In the genomic region with DNA sequence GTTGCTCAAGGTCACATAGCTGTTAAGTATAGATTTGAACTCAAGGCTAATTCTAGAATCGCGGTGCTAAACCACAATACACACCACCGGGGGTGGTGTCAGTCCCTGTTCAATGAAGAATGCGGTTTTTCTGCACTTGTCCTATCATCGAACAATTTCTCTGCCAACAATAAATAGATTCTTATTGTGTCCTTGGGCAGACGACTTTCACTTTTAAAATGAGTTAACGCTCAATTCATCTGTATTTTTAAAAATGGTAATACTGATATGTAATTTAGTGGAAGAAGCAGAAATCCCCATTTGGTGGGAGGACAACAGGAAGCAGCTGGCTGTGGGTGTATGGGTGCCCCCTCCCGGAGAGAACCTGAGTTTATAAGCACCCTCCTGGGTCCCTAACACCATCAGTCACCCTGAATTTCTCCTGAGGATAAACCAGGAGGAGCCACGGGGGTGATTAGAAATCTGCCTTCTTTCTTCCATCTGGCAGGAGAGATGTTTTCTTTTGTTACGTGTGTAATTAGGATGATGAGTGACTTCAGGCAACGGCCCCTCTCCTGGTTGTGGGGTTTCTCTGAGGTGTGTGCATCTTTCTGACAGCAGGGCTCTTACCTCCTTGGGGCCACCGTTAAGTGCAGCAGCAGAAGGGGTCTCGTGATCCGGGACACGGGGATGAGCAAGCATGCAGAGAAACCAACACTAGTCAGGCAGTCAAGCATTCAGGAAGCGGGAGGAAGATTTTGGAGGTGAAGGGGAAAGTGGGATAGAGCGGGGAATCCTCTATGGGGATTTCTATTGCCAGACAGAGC, we compare ENCODE assay signal across 13 cellular contexts.
DNase-seq lines count a peak whose midpoint lies in the region; ATAC-seq and TF ChIP-seq lines count a peak whose summit lies in the region.
"Had no signal": no experiment of that assay in that cellular context is flagged by ENCODE, and none has a peak within 500 bp of the region (broad histone marks: within the 10 kb centered on the region; RNA-seq: fewer than 3 reads in every experiment).

No MANE protein-coding gene starts in this region.

- peaks cover 10% of the 10 kb centered on the region for H3K36me3 Mint-ChIP-seq in activated CD4-positive, alpha-beta memory T cell treated with anti-CD3 and anti-CD28 coated beads for 36 hours
- peaks cover 56% of the 10 kb centered on the region for H3K36me3 Mint-ChIP-seq in activated CD4-positive, alpha-beta memory T cell treated with anti-CD3 and anti-CD28 coated beads, Interleukin-2, amount 10 ng/mL, durations not matched to agents 7 days and 5 days (ENCODE audit: low read depth)
- no peaks in the 10 kb centered on the region for H3K36me3 Mint-ChIP-seq in stimulated activated memory B cell treated with anti-CD40 and anti-IgM and Interleukin-4, amounts not matched to agents 10 μg/mL and 1 μg/mL and 100 μg/mL, for 72 hours

- 0 out of 2 replicates have a peak overlapping the region, but pooled peaks have one; percentile 13 for H3K9ac ChIP-seq in OCI-LY3 (ENCODE audit: low read length)
- H3K9ac ChIP-seq: parathyroid adenoma had no signal

- 0 out of 2 replicates have a peak, but pooled peaks cover 3% of the 10 kb centered on the region for H3K27me3 ChIP-seq in OCI-LY3 (ENCODE audit: low read depth, low read length)
- H3K27me3 ChIP-seq: cardiac muscle cell had no signal

- ATAC-seq in HG02610 (IDR thresholded peaks at IDR 0.05; ENCODE audit: unreplicated experiment) (peak; percentile 72), GM19035 (IDR thresholded peaks at IDR 0.05; ENCODE audit: unreplicated experiment) (no peak)
- peak; percentile 62 for ATAC-seq in stimulated activated memory B cell treated with anti-CD40 and anti-IgM and Interleukin-4, amounts not matched to agents 10 μg/mL and 1 μg/mL and 100 μg/mL, for 72 hours
- ATAC-seq: K562 had no signal

- H3K79me2 ChIP-seq in OCI-LY3 (ENCODE audit: low read length): no peaks in the 10 kb centered on the region; the same call in 1 of the 2 replicates
- H3K79me2 ChIP-seq: parathyroid adenoma had no signal

- H4K20me1 ChIP-seq in OCI-LY3 (ENCODE audit: insufficient read depth, low read length): no peaks in the 10 kb centered on the region

- H3K4me1 ChIP-seq in OCI-LY3 (ENCODE audit: low read length): peaks cover 24% of the 10 kb centered on the region
- H3K4me1 ChIP-seq: parathyroid adenoma had no signal

- CTCF ChIA-PET in activated CD4-positive, alpha-beta memory T cell treated with anti-CD3 and anti-CD28 coated beads for 36 hours (lab: Charles Lee): no interaction called here
- CTCF ChIA-PET in activated CD4-positive, alpha-beta memory T cell treated with anti-CD3 and anti-CD28 coated beads, Interleukin-2, amount 10 ng/mL, durations not matched to agents 7 days and 5 days (lab: Charles Lee): no interaction called here

- peak overlapping the region; percentile 67 for H3K4me3 ChIP-seq in OCI-LY3 (ENCODE audit: low read length)
- H3K4me3 ChIP-seq: cardiac muscle cell, K562 had no signal

- H3K27ac Mint-ChIP-seq in activated CD4-positive, alpha-beta memory T cell treated with anti-CD3 and anti-CD28 coated beads for 36 hours: no peak overlapping the region
- no peak overlapping the region for H3K27ac Mint-ChIP-seq in activated CD4-positive, alpha-beta memory T cell treated with anti-CD3 and anti-CD28 coated beads, Interleukin-2, amount 10 ng/mL, durations not matched to agents 7 days and 5 days
- H3K27ac Mint-ChIP-seq in stimulated activated memory B cell treated with anti-CD40 and anti-IgM and Interleukin-4, amounts not matched to agents 10 μg/mL and 1 μg/mL and 100 μg/mL, for 72 hours: peak overlapping the region; percentile 3

- no peaks in the 10 kb centered on the region for H3K9me3 ChIP-seq in OCI-LY3 (ENCODE audit: insufficient read depth, low read length)

- POLR2A ChIA-PET in activated CD4-positive, alpha-beta memory T cell treated with anti-CD3 and anti-CD28 coated beads for 36 hours (lab: Charles Lee): interaction anchor here (1.5 kb wide), 1 partner anchor 161 kb away, joined by 3 read pairs; no protein-coding TSS in a partner anchor
- POLR2A ChIA-PET in activated CD4-positive, alpha-beta memory T cell treated with anti-CD3 and anti-CD28 coated beads, Interleukin-2, amount 10 ng/mL, durations not matched to agents 7 days and 5 days (lab: Charles Lee): no interaction called here

- H3K27me3 Mint-ChIP-seq in activated CD4-positive, alpha-beta memory T cell treated with anti-CD3 and anti-CD28 coated beads for 36 hours: no peaks in the 10 kb centered on the region
- no peaks in the 10 kb centered on the region for H3K27me3 Mint-ChIP-seq in activated CD4-positive, alpha-beta memory T cell treated with anti-CD3 and anti-CD28 coated beads, Interleukin-2, amount 10 ng/mL, durations not matched to agents 7 days and 5 days
- peaks cover 49% of the 10 kb centered on the region for H3K27me3 Mint-ChIP-seq in stimulated activated memory B cell treated with anti-CD40 and anti-IgM and Interleukin-4, amounts not matched to agents 10 μg/mL and 1 μg/mL and 100 μg/mL, for 72 hours

- intact Hi-C loops in activated CD4-positive, alpha-beta memory T cell treated with anti-CD3 and anti-CD28 coated beads for 36 hours (cut with micrococcal nuclease): no loop called here

- DNase-seq in activated CD4-positive, alpha-beta memory T cell treated with anti-CD3 and anti-CD28 coated beads for 36 hours: peak; percentile 32
- DNase-seq in activated CD4-positive, alpha-beta memory T cell treated with anti-CD3 and anti-CD28 coated beads, Interleukin-2, amount 10 ng/mL, durations not matched to agents 7 days and 5 days: no peak
- no peak for DNase-seq in caudate nucleus (lab: John Stamatoyannopoulos, UW)
- no peak for DNase-seq in stimulated activated naive CD4-positive, alpha-beta T cell (lab: John Stamatoyannopoulos, UW)
- DNase-seq: activated CD8-positive, alpha-beta memory T cell treated with anti-CD3 and anti-CD28 coated beads, Interleukin-2, amount 50 U/mL, for 48 hours; NCI-H526 had no signal

- peaks cover 3% of the 10 kb centered on the region for H3K9me3 Mint-ChIP-seq in activated CD4-positive, alpha-beta memory T cell treated with anti-CD3 and anti-CD28 coated beads for 36 hours
- peaks cover 2% of the 10 kb centered on the region for H3K9me3 Mint-ChIP-seq in activated CD4-positive, alpha-beta memory T cell treated with anti-CD3 and anti-CD28 coated beads, Interleukin-2, amount 10 ng/mL, durations not matched to agents 7 days and 5 days
- H3K9me3 Mint-ChIP-seq in stimulated activated memory B cell treated with anti-CD40 and anti-IgM and Interleukin-4, amounts not matched to agents 10 μg/mL and 1 μg/mL and 100 μg/mL, for 72 hours: no peaks in the 10 kb centered on the region

- H3K4me1 Mint-ChIP-seq in activated CD4-positive, alpha-beta memory T cell treated with anti-CD3 and anti-CD28 coated beads for 36 hours (ENCODE audit: low read depth): peaks cover 23% of the 10 kb centered on the region
- peaks cover 50% of the 10 kb centered on the region for H3K4me1 Mint-ChIP-seq in activated CD4-positive, alpha-beta memory T cell treated with anti-CD3 and anti-CD28 coated beads, Interleukin-2, amount 10 ng/mL, durations not matched to agents 7 days and 5 days
- peaks cover 16% of the 10 kb centered on the region for H3K4me1 Mint-ChIP-seq in stimulated activated memory B cell treated with anti-CD40 and anti-IgM and Interleukin-4, amounts not matched to agents 10 μg/mL and 1 μg/mL and 100 μg/mL, for 72 hours

- no peaks in the 10 kb centered on the region for H3K36me3 ChIP-seq in OCI-LY3 (replicated peaks; ENCODE audit: low read depth, low read length)
- H3K36me3 ChIP-seq: cardiac muscle cell had no signal

- TF ChIP-seq CTCF in OCI-LY3 (IDR thresholded peaks at IDR 0.05; ENCODE audit: low read depth, low read length): peak; percentile 34; the same call in 1 of the 2 replicates

- no peak overlapping the region for H3K27ac ChIP-seq in OCI-LY3 (ENCODE audit: low read length)
- H3K27ac ChIP-seq in caudate nucleus (ENCODE audit: low read depth, low read length): no peak overlapping the region
- H3K27ac ChIP-seq: parathyroid adenoma had no signal

- H2AFZ ChIP-seq in OCI-LY3 (ENCODE audit: low read depth, low read length): 0 out of 2 replicates have a peak overlapping the region, but pooled peaks have one; percentile 9
- H2AFZ ChIP-seq: parathyroid adenoma had no signal

- peak overlapping the region; percentile 85 for H3K4me2 ChIP-seq in OCI-LY3 (ENCODE audit: low read length)

- no peak overlapping the region for H3K4me3 Mint-ChIP-seq in activated CD4-positive, alpha-beta memory T cell treated with anti-CD3 and anti-CD28 coated beads for 36 hours
- H3K4me3 Mint-ChIP-seq in activated CD4-positive, alpha-beta memory T cell treated with anti-CD3 and anti-CD28 coated beads, Interleukin-2, amount 10 ng/mL, durations not matched to agents 7 days and 5 days: no peak overlapping the region
- H3K4me3 Mint-ChIP-seq in stimulated activated memory B cell treated with anti-CD40 and anti-IgM and Interleukin-4, amounts not matched to agents 10 μg/mL and 1 μg/mL and 100 μg/mL, for 72 hours: peak overlapping the region; percentile 4
